Comparison of ENCODE assay signal across 8 cellular contexts in genomic region chr4:26885912-26886274, GRCh38. TPM values are rescaled to one million over a fixed set of nuclear protein-coding genes. Genes with fewer than 3 reads are reported as not detected.
DNase-seq lines count a peak whose midpoint lies in the region; ATAC-seq and TF ChIP-seq lines count a peak whose summit lies in the region.

No MANE protein-coding gene starts in this region.

- no peaks in the 10 kb centered on the region for H3K36me3 Mint-ChIP-seq in activated B cell treated with CpG ODN at 0.5 μM for 24 hours (ENCODE audit: low read depth)

- CTCF ChIA-PET in activated B cell treated with CpG ODN at 0.5 μM for 24 hours (lab: Charles Lee): interaction anchor here (1.1 to 2.0 kb wide), 4 partner anchors 19 to 113 kb away, joined by 3 to 10 read pairs (median 6); partner anchors contain the start of gene STIM2

- no peaks in the 10 kb centered on the region for H3K27me3 Mint-ChIP-seq in activated B cell treated with CpG ODN at 0.5 μM for 24 hours

- H3K9me3 Mint-ChIP-seq in activated B cell treated with CpG ODN at 0.5 μM for 24 hours: no peaks in the 10 kb centered on the region

- H3K4me1 Mint-ChIP-seq in activated B cell treated with CpG ODN at 0.5 μM for 24 hours: peaks cover 90% of the 10 kb centered on the region

- DNase-seq in GM06990 (ENCODE audit: extremely low read depth, insufficient read length) (peak; percentile 51), activated B cell treated with CpG ODN at 0.5 μM for 24 hours (no peak), sciatic nerve (ENCODE audit: low spot score) (no peak), NCI-H1105 (lab: John Stamatoyannopoulos, UW) (no peak), NCI-H1092 (lab: John Stamatoyannopoulos, UW) (no peak), retina (no peak)

- peak overlapping the region; percentile 73 for H3K4me3 Mint-ChIP-seq in activated B cell treated with CpG ODN at 0.5 μM for 24 hours

- TF ChIP-seq CTCF in GM06990 (IDR thresholded peaks at IDR 0.05; ENCODE audit: insufficient read depth, low read length, poor library complexity, severe bottlenecking) (no peak), activated B cell treated with CpG ODN at 0.5 μM for 24 hours (IDR thresholded peaks at IDR 0.05) (no peak)

- peak overlapping the region; percentile 18; the same call in 1 of the 2 replicates for H3K4me3 ChIP-seq in GM06990 (replicated peaks; ENCODE audit: low read depth, low read length)

- intact Hi-C loops in activated B cell treated with CpG ODN at 0.5 μM for 24 hours (cut with micrococcal nuclease): loop anchor here (1.0 to 2.0 kb wide), 5 partner anchors 8 to 106 kb away; no protein-coding TSS in a partner anchor
- intact Hi-C loops in sciatic nerve (cut with DNase I): no loop called here

- H3K27me3 ChIP-seq in GM06990 (replicated peaks; ENCODE audit: control insufficient read depth, insufficient read depth, low read length): no peaks in the 10 kb centered on the region

- no peaks in the 10 kb centered on the region for H3K36me3 ChIP-seq in GM06990 (ENCODE audit: control insufficient read depth, insufficient read depth, low read length)

- POLR2A ChIA-PET in activated B cell treated with CpG ODN at 0.5 μM for 24 hours (lab: Charles Lee): interaction anchor here (0.6 to 6.8 kb wide), 17 partner anchors 8 to 566 kb away, joined by 3 to 158 read pairs (median 5); partner anchors contain the start of genes STIM2 and TBC1D19

- ATAC-seq in GM19372 (IDR thresholded peaks at IDR 0.05; ENCODE audit: low read depth, unreplicated experiment) (peak; percentile 73), HG03342 (IDR thresholded peaks at IDR 0.05; ENCODE audit: unreplicated experiment) (peak; percentile 84), activated B cell treated with CpG ODN at 0.5 μM for 24 hours (ENCODE audit: low read depth) (peak; percentile 67), sciatic nerve (peak; percentile 60)

- peak overlapping the region; percentile 95 for H3K27ac Mint-ChIP-seq in activated B cell treated with CpG ODN at 0.5 μM for 24 hours

RNA-seq across cellular contexts. Expression of gene STIM2, which starts 25.3 kb away (rescaled TPM):
- 48.7 and 59.8 TPM in 2 replicates for total RNA-seq in activated B cell treated with CpG ODN at 0.5 μM for 24 hours
- total RNA-seq in sciatic nerve: 30.5 TPM
